In the genomic region with DNA sequence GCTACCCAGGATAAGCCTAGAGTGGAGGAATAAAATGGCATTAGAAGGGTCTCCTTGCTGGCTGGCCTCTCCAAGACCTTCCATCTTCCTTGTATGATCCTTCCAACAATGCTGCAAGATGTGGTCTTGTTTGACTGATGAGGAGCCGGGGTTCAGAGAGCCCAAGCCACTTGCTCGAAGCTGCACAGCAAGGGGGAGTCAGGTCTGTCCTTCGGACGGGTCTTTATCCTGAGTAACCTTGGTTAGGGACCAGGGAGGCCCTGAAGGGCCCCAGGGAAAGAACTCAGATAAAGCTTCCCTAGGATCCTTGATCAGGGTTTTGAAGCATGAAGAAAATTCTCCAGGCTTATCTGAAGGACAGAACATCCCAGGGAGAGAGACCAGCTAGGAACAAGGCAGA, we compare ENCODE assay signal across 3 cellular contexts.
TF ChIP-seq lines count a peak whose summit lies in the region.

No MANE protein-coding gene starts in this region.

TF ChIP-seq in GM23338, 12 proteins besides CTCF, POLR2A, EP300 and RAD21 (continues in another document):
- TF ChIP-seq EZH2phosphoT487 (IDR thresholded peaks at IDR 0.05; ENCODE audit: unreplicated experiment) (no peak), ZNF114 (CRISPR knock-in tag; IDR thresholded peaks at IDR 0.05) (no peak), EZH2 (IDR thresholded peaks at IDR 0.05; ENCODE audit: low read depth, unreplicated experiment) (no peak), STAT1 (IDR thresholded peaks at IDR 0.05; ENCODE audit: unreplicated experiment) (no peak), NANOG (IDR thresholded peaks at IDR 0.05; ENCODE audit: borderline replicate concordance) (no peak)
- TF ChIP-seq, protein P1, sequence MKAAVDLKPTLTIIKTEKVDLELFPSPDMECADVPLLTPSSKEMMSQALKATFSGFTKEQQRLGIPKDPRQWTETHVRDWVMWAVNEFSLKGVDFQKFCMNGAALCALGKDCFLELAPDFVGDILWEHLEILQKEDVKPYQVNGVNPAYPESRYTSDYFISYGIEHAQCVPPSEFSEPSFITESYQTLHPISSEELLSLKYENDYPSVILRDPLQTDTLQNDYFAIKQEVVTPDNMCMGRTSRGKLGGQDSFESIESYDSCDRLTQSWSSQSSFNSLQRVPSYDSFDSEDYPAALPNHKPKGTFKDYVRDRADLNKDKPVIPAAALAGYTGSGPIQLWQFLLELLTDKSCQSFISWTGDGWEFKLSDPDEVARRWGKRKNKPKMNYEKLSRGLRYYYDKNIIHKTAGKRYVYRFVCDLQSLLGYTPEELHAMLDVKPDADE (IDR thresholded peaks at IDR 0.05) = no peak
- TF ChIP-seq, protein P2, sequence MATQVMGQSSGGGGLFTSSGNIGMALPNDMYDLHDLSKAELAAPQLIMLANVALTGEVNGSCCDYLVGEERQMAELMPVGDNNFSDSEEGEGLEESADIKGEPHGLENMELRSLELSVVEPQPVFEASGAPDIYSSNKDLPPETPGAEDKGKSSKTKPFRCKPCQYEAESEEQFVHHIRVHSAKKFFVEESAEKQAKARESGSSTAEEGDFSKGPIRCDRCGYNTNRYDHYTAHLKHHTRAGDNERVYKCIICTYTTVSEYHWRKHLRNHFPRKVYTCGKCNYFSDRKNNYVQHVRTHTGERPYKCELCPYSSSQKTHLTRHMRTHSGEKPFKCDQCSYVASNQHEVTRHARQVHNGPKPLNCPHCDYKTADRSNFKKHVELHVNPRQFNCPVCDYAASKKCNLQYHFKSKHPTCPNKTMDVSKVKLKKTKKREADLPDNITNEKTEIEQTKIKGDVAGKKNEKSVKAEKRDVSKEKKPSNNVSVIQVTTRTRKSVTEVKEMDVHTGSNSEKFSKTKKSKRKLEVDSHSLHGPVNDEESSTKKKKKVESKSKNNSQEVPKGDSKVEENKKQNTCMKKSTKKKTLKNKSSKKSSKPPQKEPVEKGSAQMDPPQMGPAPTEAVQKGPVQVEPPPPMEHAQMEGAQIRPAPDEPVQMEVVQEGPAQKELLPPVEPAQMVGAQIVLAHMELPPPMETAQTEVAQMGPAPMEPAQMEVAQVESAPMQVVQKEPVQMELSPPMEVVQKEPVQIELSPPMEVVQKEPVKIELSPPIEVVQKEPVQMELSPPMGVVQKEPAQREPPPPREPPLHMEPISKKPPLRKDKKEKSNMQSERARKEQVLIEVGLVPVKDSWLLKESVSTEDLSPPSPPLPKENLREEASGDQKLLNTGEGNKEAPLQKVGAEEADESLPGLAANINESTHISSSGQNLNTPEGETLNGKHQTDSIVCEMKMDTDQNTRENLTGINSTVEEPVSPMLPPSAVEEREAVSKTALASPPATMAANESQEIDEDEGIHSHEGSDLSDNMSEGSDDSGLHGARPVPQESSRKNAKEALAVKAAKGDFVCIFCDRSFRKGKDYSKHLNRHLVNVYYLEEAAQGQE (IDR thresholded peaks at IDR 0.05; ENCODE audit: unreplicated experiment) = no peak

TF ChIP-seq in HEK293, 187 proteins besides CTCF, POLR2A, EP300 and RAD21:
- TF ChIP-seq ZNF768 (tag by site-specific recombination; IDR thresholded peaks at IDR 0.05) = peak; percentile 52; the same call in 1 of the 2 replicates
- no peak for TF ChIP-seq ZNF18 (tag by site-specific recombination; IDR thresholded peaks at IDR 0.05)

TF ChIP-seq in H1, 55 proteins besides CTCF, POLR2A, EP300 and RAD21:
- no peak for TF ChIP-seq HDAC6 (IDR thresholded peaks at IDR 0.05; ENCODE audit: low read depth, low read length)
- TF ChIP-seq EZH2 (IDR thresholded peaks at IDR 0.05; ENCODE audit: low read depth, low read length, severe bottlenecking) = no peak
- peak; percentile 41; the same call in 1 of the 2 replicates for TF ChIP-seq KDM1A (IDR thresholded peaks at IDR 0.05; ENCODE audit: borderline replicate concordance, low read length)
- peak; percentile 87 for TF ChIP-seq POLR2AphosphoS5 (IDR thresholded peaks at IDR 0.05; ENCODE audit: low read depth, low read length)
- 0 out of 2 replicates have a peak, but pooled peaks have one; percentile 44 for TF ChIP-seq TCF12 (IDR thresholded peaks at IDR 0.05; ENCODE audit: low read depth, low read length)
TF ChIP-seq in H1: peak in this region for 3.
